1 cellular context compared by ENCODE assay signal in genomic region chr20:32761417-32761830, GRCh38.
TF ChIP-seq lines count a peak whose summit lies in the region.

No MANE protein-coding gene starts in this region.

TF ChIP-seq in K562, 482 proteins besides CTCF, POLR2A, EP300 and RAD21 (continued from another document):
- TF ChIP-seq MGA (IDR thresholded peaks at IDR 0.05) = no peak
